13 cellular contexts compared by ENCODE assay signal in the genomic region with DNA sequence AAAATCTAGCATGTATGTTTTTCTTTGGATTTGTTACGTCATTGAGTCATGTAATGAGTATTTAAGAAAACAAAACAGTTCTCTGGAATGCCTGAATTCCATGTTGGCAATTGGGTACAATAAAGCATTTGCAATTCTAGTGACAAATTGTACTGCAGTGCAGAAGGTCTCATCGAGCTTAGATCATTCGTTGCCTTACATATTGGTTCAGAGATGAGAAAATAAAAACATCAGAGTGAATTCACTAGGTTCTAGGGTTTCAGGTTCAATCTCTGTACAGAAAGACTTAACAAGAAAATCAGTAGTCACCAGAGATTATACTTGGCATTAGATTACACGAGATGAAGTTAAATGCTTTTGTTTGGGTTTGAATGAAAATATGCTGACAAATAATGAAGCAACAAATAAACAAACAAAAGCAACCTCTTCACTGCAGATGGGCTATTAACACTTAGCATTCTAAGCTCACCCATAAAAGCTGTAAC.
DNase-seq lines count a peak whose midpoint lies in the region; ATAC-seq and TF ChIP-seq lines count a peak whose summit lies in the region.
"Had no signal": no experiment of that assay in that cellular context is flagged by ENCODE, and none has a peak within 500 bp of the region (broad histone marks: within the 10 kb centered on the region; RNA-seq: fewer than 3 reads in every experiment).

No MANE protein-coding gene starts in this region.

- H3K4me3 Mint-ChIP-seq in MCF 10A (ENCODE audit: unreplicated experiment): no peak overlapping the region
- H3K4me3 Mint-ChIP-seq: H9 had no signal

- in situ Hi-C loops in mammary epithelial cell (cut with MboI; ENCODE audit: low sequenced_read_pairs in 2 of 2): no loop called here

- no peaks in the 10 kb centered on the region for H3K27me3 ChIP-seq in mammary epithelial cell (ENCODE audit: insufficient read depth, low read length)
- H3K27me3 ChIP-seq in thyroid gland: no peaks in the 10 kb centered on the region
- H3K27me3 ChIP-seq in left lung: no peaks in the 10 kb centered on the region
- H3K27me3 ChIP-seq: SJSA1 had no signal

- H4K20me1 ChIP-seq in mammary epithelial cell (ENCODE audit: insufficient read depth, low read length): no peaks in the 10 kb centered on the region

- DNase-seq in MCF 10A (ENCODE audit: unreplicated experiment): peak; percentile 50
- DNase-seq in mammary epithelial cell: no peak
- no peak for DNase-seq in SK-N-MC (ENCODE audit: low read depth, low spot score)
- peak; percentile 6 for DNase-seq in dermis blood vessel endothelial cell
- no peak for DNase-seq in thyroid gland
- DNase-seq in glomerular visceral epithelial cell (ENCODE audit: extremely low spot score): no peak
- no peak for DNase-seq in left lung
- DNase-seq: DMS153, H9, KG1, NCI-H1048 had no signal

- 32% methylated on average over 4 of the region's 4 CpGs for WGBS in mammary epithelial cell (ENCODE audit: low coverage, missing lambda C conversion rate)
- WGBS in thyroid gland, 2 donors: 40 to 58% methylated on average over 4 of the region's 4 CpGs

- H3K4me1 ChIP-seq in mammary epithelial cell (ENCODE audit: insufficient read depth, low read length) (no peaks in the 10 kb centered on the region), thyroid gland (peaks cover 44 to 46% of the 10 kb centered on the region in 2 donors), left lung (no peaks in the 10 kb centered on the region)
- H3K4me1 ChIP-seq: SJSA1 had no signal

- no peaks in the 10 kb centered on the region for H3K36me3 ChIP-seq in mammary epithelial cell (ENCODE audit: insufficient read depth, low read length)
- no peaks in the 10 kb centered on the region for H3K36me3 ChIP-seq in SK-N-MC (ENCODE audit: insufficient read depth, low read length)
- no peaks in the 10 kb centered on the region for H3K36me3 ChIP-seq in thyroid gland
- no peaks in the 10 kb centered on the region for H3K36me3 ChIP-seq in left lung
- H3K36me3 ChIP-seq: SJSA1 had no signal

- H3K27ac ChIP-seq in mammary epithelial cell (ENCODE audit: insufficient read depth, low read depth, low read length) (no peak overlapping the region), SK-N-MC (0 out of 2 replicates have a peak overlapping the region, but pooled peaks have one; percentile 16), thyroid gland (peak overlapping the region in 2 of 3 donors; percentile 74 to 84), left lung (no peak overlapping the region)
- H3K27ac ChIP-seq: C4-2B, SJSA1 had no signal

- dilution Hi-C loops in mammary epithelial cell (cut with HindIII; ENCODE audit: low sequenced_read_pairs): no loop called here

- TF ChIP-seq CTCF in MCF 10A (IDR thresholded peaks at IDR 0.05; ENCODE audit: unreplicated experiment) (no peak), mammary epithelial cell (conservative IDR thresholded peaks at IDR 0.05 in 1 of 2, IDR thresholded peaks at IDR 0.05 in 1 of 2; ENCODE audit: extremely low read depth in 1 of 2, insufficient read depth in 1 of 2, low read depth in 1 of 2, low read length in 2 of 2) (no peak), thyroid gland (IDR thresholded peaks at IDR 0.05) (no peak), left lung (IDR thresholded peaks at IDR 0.05) (no peak)

- H3K9me3 Mint-ChIP-seq in MCF 10A (ENCODE audit: unreplicated experiment): no peaks in the 10 kb centered on the region
- H3K9me3 Mint-ChIP-seq: H9 had no signal

- ATAC-seq in left lung: no peak

- H2AFZ ChIP-seq in mammary epithelial cell (ENCODE audit: low read depth, low read length): no peak overlapping the region

- BruUV-seq in MCF 10A (replicated peaks; lab: Mats Ljungman, UMichigan): no TSS peak
- no TSS peak for BruUV-seq in mammary epithelial cell (replicated peaks; lab: Mats Ljungman, UMichigan)

- POLR2A ChIA-PET in MCF 10A (lab: Yijun Ruan, JAX): interaction anchor here (1.1 to 2.2 kb wide), 5 partner anchors 9 to 27 kb away, joined by 4 to 9 read pairs (median 4); no protein-coding TSS in a partner anchor

- H3K4me1 Mint-ChIP-seq in MCF 10A (ENCODE audit: insufficient read depth, unreplicated experiment): peaks cover 3% of the 10 kb centered on the region

- CTCF ChIA-PET in MCF 10A (lab: Yijun Ruan, JAX) (interaction anchor here (0.5 to 1.2 kb wide), 3 partner anchors 10 to 12 kb away, joined by 3 to 5 read pairs (median 3); no protein-coding TSS in a partner anchor), mammary epithelial cell (lab: Charles Lee; ENCODE audit: low non-redundant PET) (no interaction called here)

- H3K27me3 Mint-ChIP-seq in MCF 10A (ENCODE audit: insufficient read depth, unreplicated experiment): peaks cover 23% of the 10 kb centered on the region

- no peaks in the 10 kb centered on the region for H3K36me3 Mint-ChIP-seq in MCF 10A (ENCODE audit: insufficient read depth, unreplicated experiment)

- H3K4me3 ChIP-seq in mammary epithelial cell (replicated peaks in 1 of 3; ENCODE audit: insufficient read depth in 1 of 3, low read depth in 2 of 3, low read length in 3 of 3) (no peak overlapping the region), SK-N-MC (no peak overlapping the region), thyroid gland (replicated peaks in 1 of 3) (no peak overlapping the region), left lung (no peak overlapping the region)
- H3K4me3 ChIP-seq: SJSA1 had no signal

- TF ChIP-seq POLR2A in thyroid gland (IDR thresholded peaks at IDR 0.05): no peak

- no peak overlapping the region for H3K4me2 ChIP-seq in mammary epithelial cell (ENCODE audit: insufficient read depth, low read depth, low read length)

- H3K9ac ChIP-seq in mammary epithelial cell (ENCODE audit: insufficient read depth, low read length): no peak overlapping the region
- H3K9ac ChIP-seq in SK-N-MC (ENCODE audit: insufficient read length): no peak overlapping the region

- H3K9me3 ChIP-seq in mammary epithelial cell (replicated peaks; ENCODE audit: insufficient read depth, low read length): no peaks in the 10 kb centered on the region
- H3K9me3 ChIP-seq in SK-N-MC (ENCODE audit: low read depth, low read length): no peaks in the 10 kb centered on the region
- no peaks in the 10 kb centered on the region for H3K9me3 ChIP-seq in thyroid gland
- no peaks in the 10 kb centered on the region for H3K9me3 ChIP-seq in left lung

- intact Hi-C loops in MCF 10A (cut with micrococcal nuclease): no loop called here
- intact Hi-C loops in mammary epithelial cell (cut with micrococcal nuclease): no loop called here
- intact Hi-C loops in thyroid gland (cut with DNase I): no loop called here
- intact Hi-C loops in left lung (cut with DNase I): no loop called here

- H3K79me2 ChIP-seq in mammary epithelial cell (ENCODE audit: insufficient read depth, low read length): no peaks in the 10 kb centered on the region

- no peak overlapping the region for H3K27ac Mint-ChIP-seq in MCF 10A (ENCODE audit: low read depth, unreplicated experiment)
- H3K27ac Mint-ChIP-seq: H9 had no signal

Comparison
In these comparisons a context has a peak if more than half of its experiments do, and no peak if none do; other contexts are left out.
1. DNase-seq: peak in MCF 10A (single experiment) and dermis blood vessel endothelial cell (single experiment); none in mammary epithelial cell (single experiment), SK-N-MC (single experiment), thyroid gland (0 of 2), glomerular visceral epithelial cell (single experiment) and left lung (0 of 2).
2. H3K27ac ChIP-seq: peak in SK-N-MC (single experiment) and thyroid gland (2 of 3); none in mammary epithelial cell (single experiment) and left lung (0 of 2).